Comparison of ENCODE assay signal across 1 cellular context in the genomic region with DNA sequence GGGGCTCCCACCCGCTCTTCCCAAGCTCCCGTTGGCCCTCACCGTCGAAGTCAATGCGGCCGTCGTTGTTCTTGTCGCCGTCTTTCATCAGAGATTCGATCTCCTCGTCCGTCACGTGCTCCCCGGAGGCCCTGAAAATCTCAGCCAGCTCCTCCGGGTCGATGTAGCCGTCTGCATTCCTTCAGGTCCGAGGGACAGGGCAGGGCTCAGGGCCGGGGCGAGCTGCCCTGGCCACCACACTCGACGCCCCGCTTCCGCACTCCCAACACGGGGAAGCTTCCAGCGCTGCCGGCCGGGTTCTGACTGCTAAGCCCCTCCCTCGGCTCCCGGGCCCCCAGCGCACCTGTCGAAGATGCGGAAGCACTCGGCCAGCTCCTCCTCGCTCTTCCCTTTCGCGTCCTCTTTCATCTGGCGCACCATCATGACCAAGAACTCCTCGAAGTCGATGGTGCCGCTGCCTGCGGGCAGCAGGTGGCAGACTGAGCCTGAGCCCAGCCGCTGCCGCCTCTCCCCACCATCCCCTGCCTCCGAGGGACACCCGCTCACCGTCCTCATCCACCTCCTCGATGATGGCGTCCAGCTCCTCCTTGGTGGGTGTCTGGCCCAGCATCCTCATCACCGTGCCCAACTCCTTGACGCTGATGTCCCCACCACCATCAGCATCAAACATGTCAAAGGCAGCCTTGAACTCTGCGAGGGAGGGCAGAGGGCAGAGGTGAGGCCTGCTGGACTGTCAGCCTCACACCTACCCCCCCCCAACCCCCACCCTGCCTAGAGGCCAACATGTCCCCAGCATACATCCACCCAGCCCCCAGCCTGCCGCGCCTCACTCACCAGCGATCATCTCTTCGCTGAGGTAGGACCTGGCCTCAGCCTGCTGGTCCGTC.
A peak's percentile ranks its signal among the peaks of the same experiment; 100 is the strongest.
TF ChIP-seq lines count a peak whose summit lies in the region.

No MANE protein-coding gene starts in this region.

TF ChIP-seq in HepG2, 621 proteins besides CTCF, POLR2A, EP300 and RAD21 (continued from another document and continues in another):
- TF ChIP-seq ZBTB20 (CRISPR knock-in tag; IDR thresholded peaks at IDR 0.05; ENCODE audit: borderline replicate concordance, low read depth): 0 out of 2 replicates have a peak, but pooled peaks have one; percentile 63
- no peak for TF ChIP-seq IKZF1 (IDR thresholded peaks at IDR 0.05)
- TF ChIP-seq GTF3A (CRISPR knock-in tag; conservative IDR thresholded peaks at IDR 0.05): no peak
- peak; percentile 24 for TF ChIP-seq PTBP1 (IDR thresholded peaks at IDR 0.05; ENCODE audit: low read depth, low read length, poor library complexity, severe bottlenecking)
- 0 out of 2 replicates have a peak, but pooled peaks have one; percentile 6 for TF ChIP-seq BHLHE40 (IDR thresholded peaks at IDR 0.05; ENCODE audit: low read length)
- TF ChIP-seq, protein P1, sequence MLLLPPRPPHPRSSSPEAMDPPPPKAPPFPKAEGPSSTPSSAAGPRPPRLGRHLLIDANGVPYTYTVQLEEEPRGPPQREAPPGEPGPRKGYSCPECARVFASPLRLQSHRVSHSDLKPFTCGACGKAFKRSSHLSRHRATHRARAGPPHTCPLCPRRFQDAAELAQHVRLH (CRISPR knock-in tag; IDR thresholded peaks at IDR 0.05; ENCODE audit: borderline replicate concordance, low read depth): peak; percentile 59; the same call in 1 of the 2 replicates
- TF ChIP-seq, protein P2, sequence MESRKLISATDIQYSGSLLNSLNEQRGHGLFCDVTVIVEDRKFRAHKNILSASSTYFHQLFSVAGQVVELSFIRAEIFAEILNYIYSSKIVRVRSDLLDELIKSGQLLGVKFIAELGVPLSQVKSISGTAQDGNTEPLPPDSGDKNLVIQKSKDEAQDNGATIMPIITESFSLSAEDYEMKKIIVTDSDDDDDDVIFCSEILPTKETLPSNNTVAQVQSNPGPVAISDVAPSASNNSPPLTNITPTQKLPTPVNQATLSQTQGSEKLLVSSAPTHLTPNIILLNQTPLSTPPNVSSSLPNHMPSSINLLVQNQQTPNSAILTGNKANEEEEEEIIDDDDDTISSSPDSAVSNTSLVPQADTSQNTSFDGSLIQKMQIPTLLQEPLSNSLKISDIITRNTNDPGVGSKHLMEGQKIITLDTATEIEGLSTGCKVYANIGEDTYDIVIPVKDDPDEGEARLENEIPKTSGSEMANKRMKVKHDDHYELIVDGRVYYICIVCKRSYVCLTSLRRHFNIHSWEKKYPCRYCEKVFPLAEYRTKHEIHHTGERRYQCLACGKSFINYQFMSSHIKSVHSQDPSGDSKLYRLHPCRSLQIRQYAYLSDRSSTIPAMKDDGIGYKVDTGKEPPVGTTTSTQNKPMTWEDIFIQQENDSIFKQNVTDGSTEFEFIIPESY (CRISPR knock-in tag; IDR thresholded peaks at IDR 0.05): peak; percentile 97
- TF ChIP-seq HNF4A (CRISPR knock-in tag; IDR thresholded peaks at IDR 0.05): 0 out of 2 replicates have a peak, but pooled peaks have one; percentile 19
- peak; percentile 81; the same call in 1 of the 2 replicates for TF ChIP-seq KDM5B (CRISPR knock-in tag; IDR thresholded peaks at IDR 0.05; ENCODE audit: borderline replicate concordance)
- TF ChIP-seq AGO1 (IDR thresholded peaks at IDR 0.05; ENCODE audit: low read depth, low read length, poor library complexity, severe bottlenecking): peak; percentile 67
- TF ChIP-seq EEA1 (CRISPR knock-in tag; IDR thresholded peaks at IDR 0.05; ENCODE audit: borderline replicate concordance): no peak; the same call in 1 of the 2 replicates
- no peak for TF ChIP-seq ONECUT2 (CRISPR knock-in tag; IDR thresholded peaks at IDR 0.05)
- TF ChIP-seq SNAI1 (CRISPR knock-in tag; IDR thresholded peaks at IDR 0.05; ENCODE audit: borderline replicate concordance): no peak
- TF ChIP-seq EED (CRISPR knock-in tag; IDR thresholded peaks at IDR 0.05): 0 out of 2 replicates have a peak, but pooled peaks have one; percentile 32
- peak; percentile 94 for TF ChIP-seq ZNF263 (CRISPR knock-in tag; IDR thresholded peaks at IDR 0.05)
- TF ChIP-seq ZNF232 (CRISPR knock-in tag; IDR thresholded peaks at IDR 0.05; ENCODE audit: borderline replicate concordance): no peak
- TF ChIP-seq DNMT1 (CRISPR knock-in tag; IDR thresholded peaks at IDR 0.05): peak; percentile 81; the same call in 1 of the 2 replicates
- TF ChIP-seq ZKSCAN5 (CRISPR knock-in tag; IDR thresholded peaks at IDR 0.05): no peak
- TF ChIP-seq ZBTB38 (CRISPR knock-in tag; IDR thresholded peaks at IDR 0.05): peak; percentile 99
- no peak for TF ChIP-seq JDP2 (CRISPR knock-in tag; IDR thresholded peaks at IDR 0.05; ENCODE audit: borderline replicate concordance)
- 0 out of 2 replicates have a peak, but pooled peaks have one; percentile 16 for TF ChIP-seq BRD4 (CRISPR knock-in tag; IDR thresholded peaks at IDR 0.05)
- TF ChIP-seq, protein P3, sequence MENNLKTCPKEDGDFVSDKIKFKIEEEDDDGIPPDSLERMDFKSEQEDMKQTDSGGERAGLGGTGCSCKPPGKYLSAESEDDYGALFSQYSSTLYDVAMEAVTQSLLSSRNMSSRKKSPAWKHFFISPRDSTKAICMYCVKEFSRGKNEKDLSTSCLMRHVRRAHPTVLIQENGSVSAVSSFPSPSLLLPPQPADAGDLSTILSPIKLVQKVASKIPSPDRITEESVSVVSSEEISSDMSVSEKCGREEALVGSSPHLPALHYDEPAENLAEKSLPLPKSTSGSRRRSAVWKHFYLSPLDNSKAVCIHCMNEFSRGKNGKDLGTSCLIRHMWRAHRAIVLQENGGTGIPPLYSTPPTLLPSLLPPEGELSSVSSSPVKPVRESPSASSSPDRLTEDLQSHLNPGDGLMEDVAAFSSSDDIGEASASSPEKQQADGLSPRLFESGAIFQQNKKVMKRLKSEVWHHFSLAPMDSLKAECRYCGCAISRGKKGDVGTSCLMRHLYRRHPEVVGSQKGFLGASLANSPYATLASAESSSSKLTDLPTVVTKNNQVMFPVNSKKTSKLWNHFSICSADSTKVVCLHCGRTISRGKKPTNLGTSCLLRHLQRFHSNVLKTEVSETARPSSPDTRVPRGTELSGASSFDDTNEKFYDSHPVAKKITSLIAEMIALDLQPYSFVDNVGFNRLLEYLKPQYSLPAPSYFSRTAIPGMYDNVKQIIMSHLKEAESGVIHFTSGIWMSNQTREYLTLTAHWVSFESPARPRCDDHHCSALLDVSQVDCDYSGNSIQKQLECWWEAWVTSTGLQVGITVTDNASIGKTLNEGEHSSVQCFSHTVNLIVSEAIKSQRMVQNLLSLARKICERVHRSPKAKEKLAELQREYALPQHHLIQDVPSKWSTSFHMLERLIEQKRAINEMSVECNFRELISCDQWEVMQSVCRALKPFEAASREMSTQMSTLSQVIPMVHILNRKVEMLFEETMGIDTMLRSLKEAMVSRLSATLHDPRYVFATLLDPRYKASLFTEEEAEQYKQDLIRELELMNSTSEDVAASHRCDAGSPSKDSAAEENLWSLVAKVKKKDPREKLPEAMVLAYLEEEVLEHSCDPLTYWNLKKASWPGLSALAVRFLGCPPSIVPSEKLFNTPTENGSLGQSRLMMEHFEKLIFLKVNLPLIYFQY (CRISPR knock-in tag; IDR thresholded peaks at IDR 0.05; ENCODE audit: borderline replicate concordance): no peak
- no peak for TF ChIP-seq ZNF644 (CRISPR knock-in tag; IDR thresholded peaks at IDR 0.05; ENCODE audit: low read depth)
- no peak for TF ChIP-seq MATR3 (CRISPR knock-in tag; IDR thresholded peaks at IDR 0.05)
- TF ChIP-seq, protein P4, sequence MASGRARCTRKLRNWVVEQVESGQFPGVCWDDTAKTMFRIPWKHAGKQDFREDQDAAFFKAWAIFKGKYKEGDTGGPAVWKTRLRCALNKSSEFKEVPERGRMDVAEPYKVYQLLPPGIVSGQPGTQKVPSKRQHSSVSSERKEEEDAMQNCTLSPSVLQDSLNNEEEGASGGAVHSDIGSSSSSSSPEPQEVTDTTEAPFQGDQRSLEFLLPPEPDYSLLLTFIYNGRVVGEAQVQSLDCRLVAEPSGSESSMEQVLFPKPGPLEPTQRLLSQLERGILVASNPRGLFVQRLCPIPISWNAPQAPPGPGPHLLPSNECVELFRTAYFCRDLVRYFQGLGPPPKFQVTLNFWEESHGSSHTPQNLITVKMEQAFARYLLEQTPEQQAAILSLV (CRISPR knock-in tag; IDR thresholded peaks at IDR 0.05; ENCODE audit: borderline replicate concordance): 0 out of 2 replicates have a peak, but pooled peaks have one; percentile 78
- TF ChIP-seq THAP11 (CRISPR knock-in tag; IDR thresholded peaks at IDR 0.05): peak; percentile 32
- TF ChIP-seq, protein P5, sequence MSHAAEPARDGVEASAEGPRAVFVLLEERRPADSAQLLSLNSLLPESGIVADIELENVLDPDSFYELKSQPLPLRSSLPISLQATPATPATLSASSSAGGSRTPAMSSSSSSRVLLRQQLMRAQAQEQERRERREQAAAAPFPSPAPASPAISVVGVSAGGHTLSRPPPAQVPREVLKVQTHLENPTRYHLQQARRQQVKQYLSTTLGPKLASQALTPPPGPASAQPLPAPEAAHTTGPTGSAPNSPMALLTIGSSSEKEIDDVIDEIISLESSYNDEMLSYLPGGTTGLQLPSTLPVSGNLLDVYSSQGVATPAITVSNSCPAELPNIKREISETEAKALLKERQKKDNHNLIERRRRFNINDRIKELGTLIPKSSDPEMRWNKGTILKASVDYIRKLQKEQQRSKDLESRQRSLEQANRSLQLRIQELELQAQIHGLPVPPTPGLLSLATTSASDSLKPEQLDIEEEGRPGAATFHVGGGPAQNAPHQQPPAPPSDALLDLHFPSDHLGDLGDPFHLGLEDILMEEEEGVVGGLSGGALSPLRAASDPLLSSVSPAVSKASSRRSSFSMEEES (CRISPR knock-in tag; IDR thresholded peaks at IDR 0.05): 0 out of 2 replicates have a peak, but pooled peaks have one; percentile 17
- no peak for TF ChIP-seq AHDC1 (CRISPR knock-in tag; IDR thresholded peaks at IDR 0.05; ENCODE audit: borderline replicate concordance)
- peak; percentile 87 for TF ChIP-seq ZNF687 (CRISPR knock-in tag; IDR thresholded peaks at IDR 0.05)
- no peak for TF ChIP-seq PCBP2 (optimal IDR thresholded peaks at IDR 0.05; ENCODE audit: low read depth, low read length, poor library complexity, severe bottlenecking)
- TF ChIP-seq ZNF224 (CRISPR knock-in tag; IDR thresholded peaks at IDR 0.05): no peak
- TF ChIP-seq YY1 (IDR thresholded peaks at IDR 0.05; ENCODE audit: insufficient read depth, insufficient replicate concordance, low read depth, low read length): peak; percentile 66
- TF ChIP-seq SALL2 (CRISPR knock-in tag; IDR thresholded peaks at IDR 0.05): no peak
- peak; percentile 45; the same call in 1 of the 2 replicates for TF ChIP-seq SMC3 (IDR thresholded peaks at IDR 0.05; ENCODE audit: low read length)
- no peak for TF ChIP-seq ZNF124 (CRISPR knock-in tag; IDR thresholded peaks at IDR 0.05)
- peak; percentile 63 for TF ChIP-seq IRF2 (CRISPR knock-in tag; IDR thresholded peaks at IDR 0.05)
